ENCODE assay signal across 7 cellular contexts in genomic region chr2:54524236-54524991, GRCh38.
A peak's percentile ranks its signal among the peaks of the same experiment; 100 is the strongest.
DNase-seq lines count a peak whose midpoint lies in the region; ATAC-seq and TF ChIP-seq lines count a peak whose summit lies in the region.

No MANE protein-coding gene starts in this region.

- ATAC-seq in GM18499 (IDR thresholded peaks at IDR 0.05; ENCODE audit: insufficient read depth, unreplicated experiment) (peak; percentile 67), GM21825 (IDR thresholded peaks at IDR 0.05; ENCODE audit: unreplicated experiment) (peak; percentile 66)

- no peak overlapping the region for H3K4me3 ChIP-seq in retinal pigment epithelial cell (ENCODE audit: low read length)

- DNase-seq in NCI-H187 (lab: John Stamatoyannopoulos, UW), result peak; percentile 16 to 19
- peak; percentile 47 for DNase-seq in brain pericyte (ENCODE audit: low read depth, low spot score)
- DNase-seq in retinal pigment epithelial cell (ENCODE audit: low read depth), result peak; percentile 79
- no peak for DNase-seq in NCI-H2171 (lab: John Stamatoyannopoulos, UW)
- DNase-seq in superior temporal gyrus (ENCODE audit: extremely low spot score), result no peak

- TF ChIP-seq CTCF in retinal pigment epithelial cell (conservative IDR thresholded peaks at IDR 0.05; ENCODE audit: low read depth, low read length), result no peak

Comparison
In these comparisons a context has a peak if more than half of its experiments do, and no peak if none do; other contexts are left out.
1. DNase-seq: peak in NCI-H187 (2 of 2), brain pericyte (single experiment) and retinal pigment epithelial cell (single experiment); none in NCI-H2171 (single experiment) and superior temporal gyrus (single experiment).